2 cellular contexts compared by ENCODE assay signal in genomic region chr1:203640723-203641523, GRCh38.
TF ChIP-seq lines count a peak whose summit lies in the region.

No MANE protein-coding gene starts in this region.

TF ChIP-seq in IMR-90, 13 proteins besides CTCF, POLR2A, EP300 and RAD21:
- TF ChIP-seq MAZ (IDR thresholded peaks at IDR 0.05; ENCODE audit: borderline replicate concordance, low read depth, low read length) (no peak), RCOR1 (IDR thresholded peaks at IDR 0.05; ENCODE audit: insufficient replicate concordance, low read length) (no peak), BHLHE40 (IDR thresholded peaks at IDR 0.05; ENCODE audit: low read depth, low read length) (no peak), SMC3 (IDR thresholded peaks at IDR 0.05; ENCODE audit: low read depth, low read length) (no peak), MAFK (IDR thresholded peaks at IDR 0.05; ENCODE audit: low read depth, low read length) (no peak), ELK1 (IDR thresholded peaks at IDR 0.05; ENCODE audit: borderline replicate concordance, low read depth, low read length) (no peak), NFE2L2 (IDR thresholded peaks at IDR 0.05; ENCODE audit: low read depth, low read length) (no peak), CHD1 (IDR thresholded peaks at IDR 0.05; ENCODE audit: low read depth, low read length) (no peak), MXI1 (IDR thresholded peaks at IDR 0.05; ENCODE audit: borderline replicate concordance, low read depth, low read length) (no peak), CEBPB (IDR thresholded peaks at IDR 0.05; ENCODE audit: low read depth, low read length) (no peak), FOS (IDR thresholded peaks at IDR 0.05; ENCODE audit: low read depth, low read length) (no peak), RFX5 (IDR thresholded peaks at IDR 0.05; ENCODE audit: low read depth, low read length) (no peak)
- TF ChIP-seq, protein P1, sequence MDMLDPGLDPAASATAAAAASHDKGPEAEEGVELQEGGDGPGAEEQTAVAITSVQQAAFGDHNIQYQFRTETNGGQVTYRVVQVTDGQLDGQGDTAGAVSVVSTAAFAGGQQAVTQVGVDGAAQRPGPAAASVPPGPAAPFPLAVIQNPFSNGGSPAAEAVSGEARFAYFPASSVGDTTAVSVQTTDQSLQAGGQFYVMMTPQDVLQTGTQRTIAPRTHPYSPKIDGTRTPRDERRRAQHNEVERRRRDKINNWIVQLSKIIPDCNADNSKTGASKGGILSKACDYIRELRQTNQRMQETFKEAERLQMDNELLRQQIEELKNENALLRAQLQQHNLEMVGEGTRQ (IDR thresholded peaks at IDR 0.05; ENCODE audit: low read depth, low read length), result no peak
TF ChIP-seq in IMR-90: peak in this region for 0.

TF ChIP-seq in K562, 482 proteins besides CTCF, POLR2A, EP300 and RAD21 (continues in another document):
- TF ChIP-seq MCM7 (IDR thresholded peaks at IDR 0.05) (no peak), NR2C1 (IDR thresholded peaks at IDR 0.05) (no peak), NR2C1 (tag; IDR thresholded peaks at IDR 0.05) (no peak), ZNF445 (CRISPR knock-in tag; IDR thresholded peaks at IDR 0.05; ENCODE audit: low read depth) (0 out of 2 replicates have a peak, but pooled peaks have one; percentile 38), FOXA3 (CRISPR knock-in tag; conservative IDR thresholded peaks at IDR 0.05 in 1 of 2, IDR thresholded peaks at IDR 0.05 in 1 of 2) (no peak), ZNF143 (CRISPR knock-in tag; IDR thresholded peaks at IDR 0.05) (no peak), ZNF253 (CRISPR knock-in tag; conservative IDR thresholded peaks at IDR 0.05) (no peak), CBX8 (IDR thresholded peaks at IDR 0.05; ENCODE audit: borderline replicate concordance, extremely low read depth, low read depth, low read length, poor library complexity, severe bottlenecking) (no peak), USF1 (CRISPR knock-in tag; IDR thresholded peaks at IDR 0.05) (no peak), HDAC6 (IDR thresholded peaks at IDR 0.05; ENCODE audit: low read depth, low read length) (no peak), SAFB (IDR thresholded peaks at IDR 0.05; ENCODE audit: borderline replicate concordance, low read depth, low read length) (no peak), ZNF79 (CRISPR knock-in tag; IDR thresholded peaks at IDR 0.05; ENCODE audit: low read depth) (peak; percentile 47; the same call in 1 of the 2 replicates), ZKSCAN8 (CRISPR knock-in tag; IDR thresholded peaks at IDR 0.05) (no peak), FOXO4 (CRISPR knock-in tag; IDR thresholded peaks at IDR 0.05) (no peak), C11orf30 (IDR thresholded peaks at IDR 0.05; ENCODE audit: low read depth) (no peak), IRF2 (CRISPR knock-in tag; IDR thresholded peaks at IDR 0.05) (no peak), TCF7 (IDR thresholded peaks at IDR 0.05; ENCODE audit: borderline replicate concordance) (no peak), ASH1L (IDR thresholded peaks at IDR 0.05; ENCODE audit: borderline replicate concordance, low read depth, partially characterized antibody) (no peak), ZNF232 (CRISPR knock-in tag; IDR thresholded peaks at IDR 0.05) (no peak), ZSCAN29 (IDR thresholded peaks at IDR 0.05) (no peak), FOSL1 (tag; conservative IDR thresholded peaks at IDR 0.05) (no peak), ILK (tag; IDR thresholded peaks at IDR 0.05; ENCODE audit: borderline replicate concordance, low read depth) (no peak), ARID1B (IDR thresholded peaks at IDR 0.05) (0 out of 2 replicates have a peak, but pooled peaks have one; percentile 19), HDGF (IDR thresholded peaks at IDR 0.05) (no peak), CBFA2T3 (IDR thresholded peaks at IDR 0.05) (peak; percentile 44; the same call in 1 of the 2 replicates), LEF1 (IDR thresholded peaks at IDR 0.05) (no peak)
- TF ChIP-seq, protein P2, sequence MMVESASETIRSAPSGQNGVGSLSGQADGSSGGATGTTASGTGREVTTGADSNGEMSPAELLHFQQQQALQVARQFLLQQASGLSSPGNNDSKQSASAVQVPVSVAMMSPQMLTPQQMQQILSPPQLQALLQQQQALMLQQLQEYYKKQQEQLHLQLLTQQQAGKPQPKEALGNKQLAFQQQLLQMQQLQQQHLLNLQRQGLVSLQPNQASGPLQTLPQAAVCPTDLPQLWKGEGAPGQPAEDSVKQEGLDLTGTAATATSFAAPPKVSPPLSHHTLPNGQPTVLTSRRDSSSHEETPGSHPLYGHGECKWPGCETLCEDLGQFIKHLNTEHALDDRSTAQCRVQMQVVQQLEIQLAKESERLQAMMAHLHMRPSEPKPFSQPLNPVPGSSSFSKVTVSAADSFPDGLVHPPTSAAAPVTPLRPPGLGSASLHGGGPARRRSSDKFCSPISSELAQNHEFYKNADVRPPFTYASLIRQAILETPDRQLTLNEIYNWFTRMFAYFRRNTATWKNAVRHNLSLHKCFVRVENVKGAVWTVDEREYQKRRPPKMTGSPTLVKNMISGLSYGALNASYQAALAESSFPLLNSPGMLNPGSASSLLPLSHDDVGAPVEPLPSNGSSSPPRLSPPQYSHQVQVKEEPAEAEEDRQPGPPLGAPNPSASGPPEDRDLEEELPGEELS (CRISPR knock-in tag; IDR thresholded peaks at IDR 0.05; ENCODE audit: borderline replicate concordance), result no peak
- TF ChIP-seq, protein P3, sequence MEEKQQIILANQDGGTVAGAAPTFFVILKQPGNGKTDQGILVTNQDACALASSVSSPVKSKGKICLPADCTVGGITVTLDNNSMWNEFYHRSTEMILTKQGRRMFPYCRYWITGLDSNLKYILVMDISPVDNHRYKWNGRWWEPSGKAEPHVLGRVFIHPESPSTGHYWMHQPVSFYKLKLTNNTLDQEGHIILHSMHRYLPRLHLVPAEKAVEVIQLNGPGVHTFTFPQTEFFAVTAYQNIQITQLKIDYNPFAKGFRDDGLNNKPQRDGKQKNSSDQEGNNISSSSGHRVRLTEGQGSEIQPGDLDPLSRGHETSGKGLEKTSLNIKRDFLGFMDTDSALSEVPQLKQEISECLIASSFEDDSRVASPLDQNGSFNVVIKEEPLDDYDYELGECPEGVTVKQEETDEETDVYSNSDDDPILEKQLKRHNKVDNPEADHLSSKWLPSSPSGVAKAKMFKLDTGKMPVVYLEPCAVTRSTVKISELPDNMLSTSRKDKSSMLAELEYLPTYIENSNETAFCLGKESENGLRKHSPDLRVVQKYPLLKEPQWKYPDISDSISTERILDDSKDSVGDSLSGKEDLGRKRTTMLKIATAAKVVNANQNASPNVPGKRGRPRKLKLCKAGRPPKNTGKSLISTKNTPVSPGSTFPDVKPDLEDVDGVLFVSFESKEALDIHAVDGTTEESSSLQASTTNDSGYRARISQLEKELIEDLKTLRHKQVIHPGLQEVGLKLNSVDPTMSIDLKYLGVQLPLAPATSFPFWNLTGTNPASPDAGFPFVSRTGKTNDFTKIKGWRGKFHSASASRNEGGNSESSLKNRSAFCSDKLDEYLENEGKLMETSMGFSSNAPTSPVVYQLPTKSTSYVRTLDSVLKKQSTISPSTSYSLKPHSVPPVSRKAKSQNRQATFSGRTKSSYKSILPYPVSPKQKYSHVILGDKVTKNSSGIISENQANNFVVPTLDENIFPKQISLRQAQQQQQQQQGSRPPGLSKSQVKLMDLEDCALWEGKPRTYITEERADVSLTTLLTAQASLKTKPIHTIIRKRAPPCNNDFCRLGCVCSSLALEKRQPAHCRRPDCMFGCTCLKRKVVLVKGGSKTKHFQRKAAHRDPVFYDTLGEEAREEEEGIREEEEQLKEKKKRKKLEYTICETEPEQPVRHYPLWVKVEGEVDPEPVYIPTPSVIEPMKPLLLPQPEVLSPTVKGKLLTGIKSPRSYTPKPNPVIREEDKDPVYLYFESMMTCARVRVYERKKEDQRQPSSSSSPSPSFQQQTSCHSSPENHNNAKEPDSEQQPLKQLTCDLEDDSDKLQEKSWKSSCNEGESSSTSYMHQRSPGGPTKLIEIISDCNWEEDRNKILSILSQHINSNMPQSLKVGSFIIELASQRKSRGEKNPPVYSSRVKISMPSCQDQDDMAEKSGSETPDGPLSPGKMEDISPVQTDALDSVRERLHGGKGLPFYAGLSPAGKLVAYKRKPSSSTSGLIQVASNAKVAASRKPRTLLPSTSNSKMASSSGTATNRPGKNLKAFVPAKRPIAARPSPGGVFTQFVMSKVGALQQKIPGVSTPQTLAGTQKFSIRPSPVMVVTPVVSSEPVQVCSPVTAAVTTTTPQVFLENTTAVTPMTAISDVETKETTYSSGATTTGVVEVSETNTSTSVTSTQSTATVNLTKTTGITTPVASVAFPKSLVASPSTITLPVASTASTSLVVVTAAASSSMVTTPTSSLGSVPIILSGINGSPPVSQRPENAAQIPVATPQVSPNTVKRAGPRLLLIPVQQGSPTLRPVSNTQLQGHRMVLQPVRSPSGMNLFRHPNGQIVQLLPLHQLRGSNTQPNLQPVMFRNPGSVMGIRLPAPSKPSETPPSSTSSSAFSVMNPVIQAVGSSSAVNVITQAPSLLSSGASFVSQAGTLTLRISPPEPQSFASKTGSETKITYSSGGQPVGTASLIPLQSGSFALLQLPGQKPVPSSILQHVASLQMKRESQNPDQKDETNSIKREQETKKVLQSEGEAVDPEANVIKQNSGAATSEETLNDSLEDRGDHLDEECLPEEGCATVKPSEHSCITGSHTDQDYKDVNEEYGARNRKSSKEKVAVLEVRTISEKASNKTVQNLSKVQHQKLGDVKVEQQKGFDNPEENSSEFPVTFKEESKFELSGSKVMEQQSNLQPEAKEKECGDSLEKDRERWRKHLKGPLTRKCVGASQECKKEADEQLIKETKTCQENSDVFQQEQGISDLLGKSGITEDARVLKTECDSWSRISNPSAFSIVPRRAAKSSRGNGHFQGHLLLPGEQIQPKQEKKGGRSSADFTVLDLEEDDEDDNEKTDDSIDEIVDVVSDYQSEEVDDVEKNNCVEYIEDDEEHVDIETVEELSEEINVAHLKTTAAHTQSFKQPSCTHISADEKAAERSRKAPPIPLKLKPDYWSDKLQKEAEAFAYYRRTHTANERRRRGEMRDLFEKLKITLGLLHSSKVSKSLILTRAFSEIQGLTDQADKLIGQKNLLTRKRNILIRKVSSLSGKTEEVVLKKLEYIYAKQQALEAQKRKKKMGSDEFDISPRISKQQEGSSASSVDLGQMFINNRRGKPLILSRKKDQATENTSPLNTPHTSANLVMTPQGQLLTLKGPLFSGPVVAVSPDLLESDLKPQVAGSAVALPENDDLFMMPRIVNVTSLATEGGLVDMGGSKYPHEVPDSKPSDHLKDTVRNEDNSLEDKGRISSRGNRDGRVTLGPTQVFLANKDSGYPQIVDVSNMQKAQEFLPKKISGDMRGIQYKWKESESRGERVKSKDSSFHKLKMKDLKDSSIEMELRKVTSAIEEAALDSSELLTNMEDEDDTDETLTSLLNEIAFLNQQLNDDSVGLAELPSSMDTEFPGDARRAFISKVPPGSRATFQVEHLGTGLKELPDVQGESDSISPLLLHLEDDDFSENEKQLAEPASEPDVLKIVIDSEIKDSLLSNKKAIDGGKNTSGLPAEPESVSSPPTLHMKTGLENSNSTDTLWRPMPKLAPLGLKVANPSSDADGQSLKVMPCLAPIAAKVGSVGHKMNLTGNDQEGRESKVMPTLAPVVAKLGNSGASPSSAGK (IDR thresholded peaks at IDR 0.05), result no peak
- TF ChIP-seq, protein P4, sequence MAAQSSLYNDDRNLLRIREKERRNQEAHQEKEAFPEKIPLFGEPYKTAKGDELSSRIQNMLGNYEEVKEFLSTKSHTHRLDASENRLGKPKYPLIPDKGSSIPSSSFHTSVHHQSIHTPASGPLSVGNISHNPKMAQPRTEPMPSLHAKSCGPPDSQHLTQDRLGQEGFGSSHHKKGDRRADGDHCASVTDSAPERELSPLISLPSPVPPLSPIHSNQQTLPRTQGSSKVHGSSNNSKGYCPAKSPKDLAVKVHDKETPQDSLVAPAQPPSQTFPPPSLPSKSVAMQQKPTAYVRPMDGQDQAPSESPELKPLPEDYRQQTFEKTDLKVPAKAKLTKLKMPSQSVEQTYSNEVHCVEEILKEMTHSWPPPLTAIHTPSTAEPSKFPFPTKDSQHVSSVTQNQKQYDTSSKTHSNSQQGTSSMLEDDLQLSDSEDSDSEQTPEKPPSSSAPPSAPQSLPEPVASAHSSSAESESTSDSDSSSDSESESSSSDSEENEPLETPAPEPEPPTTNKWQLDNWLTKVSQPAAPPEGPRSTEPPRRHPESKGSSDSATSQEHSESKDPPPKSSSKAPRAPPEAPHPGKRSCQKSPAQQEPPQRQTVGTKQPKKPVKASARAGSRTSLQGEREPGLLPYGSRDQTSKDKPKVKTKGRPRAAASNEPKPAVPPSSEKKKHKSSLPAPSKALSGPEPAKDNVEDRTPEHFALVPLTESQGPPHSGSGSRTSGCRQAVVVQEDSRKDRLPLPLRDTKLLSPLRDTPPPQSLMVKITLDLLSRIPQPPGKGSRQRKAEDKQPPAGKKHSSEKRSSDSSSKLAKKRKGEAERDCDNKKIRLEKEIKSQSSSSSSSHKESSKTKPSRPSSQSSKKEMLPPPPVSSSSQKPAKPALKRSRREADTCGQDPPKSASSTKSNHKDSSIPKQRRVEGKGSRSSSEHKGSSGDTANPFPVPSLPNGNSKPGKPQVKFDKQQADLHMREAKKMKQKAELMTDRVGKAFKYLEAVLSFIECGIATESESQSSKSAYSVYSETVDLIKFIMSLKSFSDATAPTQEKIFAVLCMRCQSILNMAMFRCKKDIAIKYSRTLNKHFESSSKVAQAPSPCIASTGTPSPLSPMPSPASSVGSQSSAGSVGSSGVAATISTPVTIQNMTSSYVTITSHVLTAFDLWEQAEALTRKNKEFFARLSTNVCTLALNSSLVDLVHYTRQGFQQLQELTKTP (IDR thresholded peaks at IDR 0.05; ENCODE audit: low read depth in 1 of 2, partially characterized antibody in 2 of 2), result no peak
